9 cellular contexts compared by ENCODE assay signal in genomic region chr2:168245074-168245825, GRCh38. TPM values are rescaled to one million over a fixed set of nuclear protein-coding genes. Genes with fewer than 3 reads are reported as not detected.
DNase-seq lines count a peak whose midpoint lies in the region; ATAC-seq and TF ChIP-seq lines count a peak whose summit lies in the region.
"Had no signal": no experiment of that assay in that cellular context is flagged by ENCODE, and none has a peak within 500 bp of the region (broad histone marks: within the 10 kb centered on the region; RNA-seq: fewer than 3 reads in every experiment).

No MANE protein-coding gene starts in this region.

- H3K9me3 Mint-ChIP-seq in brain (no peaks in the 10 kb centered on the region), neural progenitor cell (peaks cover 3% of the 10 kb centered on the region)

- peaks cover 42% of the 10 kb centered on the region for H3K4me1 Mint-ChIP-seq in brain
- peaks cover 38% of the 10 kb centered on the region for H3K4me1 Mint-ChIP-seq in neural progenitor cell

- no peak overlapping the region for H3K27ac ChIP-seq in neural progenitor cell
- H3K27ac ChIP-seq in brain microvascular endothelial cell: no peak overlapping the region

- H3K27me3 Mint-ChIP-seq in brain: peaks cover 13% of the 10 kb centered on the region
- peaks cover 4% of the 10 kb centered on the region for H3K27me3 Mint-ChIP-seq in neural progenitor cell (ENCODE audit: insufficient read depth, low read depth)

- no peaks in the 10 kb centered on the region for H3F3A ChIP-seq in Loucy (ENCODE audit: low read depth)
- peaks cover 30% of the 10 kb centered on the region for H3F3A ChIP-seq in neural progenitor cell (ENCODE audit: low read depth)

- TF ChIP-seq CTCF in Loucy (conservative IDR thresholded peaks at IDR 0.05; ENCODE audit: low read length): peak; percentile 34
- no peak for TF ChIP-seq CTCF in brain (conservative IDR thresholded peaks at IDR 0.05)
- no peak for TF ChIP-seq CTCF in neural progenitor cell (IDR thresholded peaks at IDR 0.05)
- TF ChIP-seq CTCF in brain microvascular endothelial cell (IDR thresholded peaks at IDR 0.05; ENCODE audit: low read depth, low read length, missing control alignments): no peak

- no peaks in the 10 kb centered on the region for H3K9me2 ChIP-seq in Loucy (replicated peaks; ENCODE audit: low read depth, low read length)

- H3K4me3 ChIP-seq in Loucy (ENCODE audit: low read length, poor library complexity, severe bottlenecking) (peak overlapping the region; percentile 94), neural progenitor cell (peak overlapping the region; percentile 7), brain microvascular endothelial cell (ENCODE audit: low read depth, low read length) (no peak overlapping the region)

- no peaks in the 10 kb centered on the region for H3K9me3 ChIP-seq in Loucy (ENCODE audit: insufficient read depth, low read depth, low read length)
- H3K9me3 ChIP-seq in neural progenitor cell (ENCODE audit: low read depth): no peaks in the 10 kb centered on the region

- H4K20me1 ChIP-seq in Loucy (ENCODE audit: insufficient read depth, low read length, poor library complexity, severe bottlenecking): peaks cover 40% of the 10 kb centered on the region
- peaks cover 10% of the 10 kb centered on the region for H4K20me1 ChIP-seq in neural progenitor cell (ENCODE audit: low read depth)

- H3K9ac ChIP-seq in Loucy (ENCODE audit: low read depth, low read length, poor library complexity, severe bottlenecking) (peak overlapping the region; percentile 90), neural progenitor cell (no peak overlapping the region)

- H3K4me2 ChIP-seq in Loucy (ENCODE audit: low read depth, low read length, poor library complexity, severe bottlenecking): peak overlapping the region; percentile 89
- peak overlapping the region; percentile 86 for H3K4me2 ChIP-seq in neural progenitor cell

- peak; percentile 8 for DNase-seq in NCI-H146 (lab: John Stamatoyannopoulos, UW)
- no peak for DNase-seq in NCI-H146 treated with DMSO at 0.1 percent for 48 hours (lab: John Stamatoyannopoulos, UW; ENCODE audit: unreplicated experiment)
- no peak for DNase-seq in neural progenitor cell (ENCODE audit: low spot score)
- no peak for DNase-seq in brain microvascular endothelial cell

- ATAC-seq in GM18861 (IDR thresholded peaks at IDR 0.05; ENCODE audit: unreplicated experiment): no peak
- ATAC-seq in activated CD4-positive, CD25-positive, alpha-beta regulatory T cell treated with anti-CD3 and anti-CD28 coated beads, Interleukin-2, amount 50 U/mL, for 24 hours: no peak
- ATAC-seq: sciatic nerve had no signal

- in situ Hi-C loops in brain microvascular endothelial cell (cut with HindIII; ENCODE audit: low pct_ligation_motif_present, low sequenced_read_pairs): no loop called here

- H3K27ac Mint-ChIP-seq in brain (peak overlapping the region; percentile 26 to 96 (median 84)), neural progenitor cell (no peak overlapping the region)

- no peak overlapping the region for H2AFZ ChIP-seq in Loucy (ENCODE audit: low read length)
- no peak overlapping the region for H2AFZ ChIP-seq in neural progenitor cell (replicated peaks)

- peak overlapping the region; percentile 87 to 98 (median 94) for H3K4me3 Mint-ChIP-seq in brain
- peak overlapping the region; percentile 99 for H3K4me3 Mint-ChIP-seq in neural progenitor cell

- H3K36me3 ChIP-seq in Loucy (ENCODE audit: insufficient read depth, low read length) (no peaks in the 10 kb centered on the region), neural progenitor cell (no peaks in the 10 kb centered on the region), brain microvascular endothelial cell (replicated peaks) (no peaks in the 10 kb centered on the region)

- peaks cover 64% of the 10 kb centered on the region for H3K79me2 ChIP-seq in Loucy (ENCODE audit: insufficient read depth, low read length)
- no peaks in the 10 kb centered on the region for H3K79me2 ChIP-seq in neural progenitor cell (ENCODE audit: low read depth)

- H3K4me1 ChIP-seq in Loucy (ENCODE audit: insufficient read depth, low read length, poor library complexity, severe bottlenecking): peaks cover 54% of the 10 kb centered on the region
- H3K4me1 ChIP-seq in neural progenitor cell: peaks cover 40% of the 10 kb centered on the region

- H3K27me3 ChIP-seq in Loucy (ENCODE audit: insufficient read depth, low read length, poor library complexity, severe bottlenecking) (no peaks in the 10 kb centered on the region), neural progenitor cell (peaks cover 29% of the 10 kb centered on the region), brain microvascular endothelial cell (replicated peaks) (no peaks in the 10 kb centered on the region)

- H3K36me3 Mint-ChIP-seq in brain: peaks cover 9% of the 10 kb centered on the region
- no peaks in the 10 kb centered on the region for H3K36me3 Mint-ChIP-seq in neural progenitor cell

RNA-seq across cellular contexts. Expression of gene STK39, which starts 2.1 kb away (rescaled TPM):
- 36.1 TPM for polyA plus RNA-seq in brain (ENCODE audit: insufficient read depth, low read depth, low replicate concordance)
- total RNA-seq in neural progenitor cell (ENCODE audit: low replicate concordance): 18.5 and 23.8 TPM in 2 replicates
